ENCODE assay signal across 8 cellular contexts in the genomic region with DNA sequence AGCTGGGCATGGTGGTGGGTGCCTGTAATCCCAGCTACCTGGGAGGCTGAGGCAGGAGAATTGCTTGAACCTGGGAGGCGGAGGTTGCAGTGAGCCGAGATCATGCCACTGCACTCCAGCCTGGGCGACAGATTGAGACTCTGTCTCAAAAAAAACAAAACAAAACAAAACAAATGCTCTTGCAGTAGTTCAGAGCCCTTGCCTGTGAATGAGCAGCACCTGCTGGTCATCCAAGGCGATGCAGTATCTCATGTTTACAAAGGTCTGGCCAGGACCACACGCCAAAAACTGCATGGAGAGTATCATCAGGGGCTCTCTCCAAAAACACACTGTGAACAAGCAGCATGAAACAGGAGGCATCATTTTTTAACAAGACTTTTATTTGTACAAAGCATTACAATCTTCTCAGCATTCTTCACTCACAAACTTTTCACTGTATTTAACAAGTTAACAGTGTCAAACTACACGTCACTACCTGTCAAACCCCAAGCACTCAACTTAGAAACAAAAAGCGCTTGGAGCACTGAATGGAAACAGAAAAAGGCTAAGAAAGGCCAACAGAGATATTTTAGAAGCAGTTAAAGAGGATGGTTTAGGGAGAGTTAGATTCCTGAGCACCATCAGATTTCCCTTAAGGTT. TPM values are rescaled to one million over a fixed set of nuclear protein-coding genes. Genes with fewer than 3 reads are reported as not detected.
DNase-seq lines count a peak whose midpoint lies in the region; ATAC-seq, FAIRE-seq and TF ChIP-seq lines count a peak whose summit lies in the region.
"Not testable (repeated sequence)": the region's sequence is repeated elsewhere in the genome, so short reads cannot be mapped to it uniquely, and the experiment has no call there.

No MANE protein-coding gene starts in this region.

- dilution Hi-C loops in keratinocyte (cut with MboI; ENCODE audit: extremely low pct_ligation_motif_present, low sequenced_read_pairs) = loop anchor here (10.0 kb wide), 1 partner anchor 62 kb away; a partner anchor contains a TSS

- peak; percentile 70 for TF ChIP-seq RAD21 in Ishikawa (IDR thresholded peaks at IDR 0.05; ENCODE audit: low read depth)

- not testable (repeated sequence) for H3K9me1 ChIP-seq in keratinocyte (ENCODE audit: control insufficient read depth, extremely low read depth, insufficient read depth, low read length)

- POLR2A ChIA-PET in activated CD4-positive, alpha-beta T cell treated with anti-CD3 and anti-CD28 coated beads, Interleukin-2, amount 10 ng/mL, durations not matched to agents 7 days and 5 days (lab: Charles Lee) = interaction anchor here (0.6 kb wide), 1 partner anchor 167 kb away, joined by 3 read pairs; no protein-coding TSS in a partner anchor

- H3K36me3 ChIP-seq in BE2C (peaks cover 28% of the 10 kb centered on the region), keratinocyte (ENCODE audit: control insufficient read depth in 2 of 2, extremely low read depth in 1 of 2, insufficient read depth in 2 of 2, low read length in 2 of 2) (peaks cover 4 to 18% of the 10 kb centered on the region in 2 experiments)

- peak; percentile 83 for TF ChIP-seq CTCF in BE2C (IDR thresholded peaks at IDR 0.05; ENCODE audit: low read depth, low read length)
- TF ChIP-seq CTCF in keratinocyte (optimal IDR thresholded peaks at IDR 0.05 in 1 of 3, IDR thresholded peaks at IDR 0.05 in 1 of 3, conservative IDR thresholded peaks at IDR 0.05 in 1 of 3; ENCODE audit: extremely low read depth in 1 of 3, insufficient read depth in 2 of 3, low read length in 3 of 3) = peak; percentile 82 to 84 (median 83)

- H3K27me3 ChIP-seq in BE2C; keratinocyte (ENCODE audit: control insufficient read depth, extremely low read depth, insufficient read depth, low read length): not testable (repeated sequence)

- H3K79me2 ChIP-seq in keratinocyte (ENCODE audit: control insufficient read depth, insufficient read depth, low read length) = peaks cover 21% of the 10 kb centered on the region

- DNase-seq in BE2C (peak; percentile 73), NOMO-1 (lab: John Stamatoyannopoulos, UW; ENCODE audit: unreplicated experiment in 2 of 2) (peak; percentile 20 to 67), cerebellar cortex (ENCODE audit: low spot score) (peak; percentile 80), keratinocyte (ENCODE audit: low read depth, low spot score) (peak; percentile 35), smooth muscle cell of the brain vasculature (ENCODE audit: low read depth, low spot score) (peak; percentile 52)
- peak; percentile 76 for DNase-seq in activated CD4-positive, alpha-beta T cell treated with anti-CD3 and anti-CD28 coated beads, Interleukin-2, amount 10 ng/mL, durations not matched to agents 7 days and 5 days

- H3K4me2 ChIP-seq in keratinocyte (ENCODE audit: control insufficient read depth, extremely low read depth, insufficient read depth, low read depth, low read length) = not testable (repeated sequence)

- H2AFZ ChIP-seq in keratinocyte (ENCODE audit: control insufficient read depth, low read length) = not testable (repeated sequence)

- not testable (repeated sequence) for H3K9me3 Mint-ChIP-seq in activated CD4-positive, alpha-beta T cell treated with anti-CD3 and anti-CD28 coated beads, Interleukin-2, amount 10 ng/mL, durations not matched to agents 7 days and 5 days

- not testable (repeated sequence) for H3K4me3 Mint-ChIP-seq in activated CD4-positive, alpha-beta T cell treated with anti-CD3 and anti-CD28 coated beads, Interleukin-2, amount 10 ng/mL, durations not matched to agents 7 days and 5 days

- H3K27ac Mint-ChIP-seq in activated CD4-positive, alpha-beta T cell treated with anti-CD3 and anti-CD28 coated beads, Interleukin-2, amount 10 ng/mL, durations not matched to agents 7 days and 5 days = peak overlapping the region; percentile 85

- not testable (repeated sequence) for H4K20me1 ChIP-seq in keratinocyte (ENCODE audit: control insufficient read depth, extremely low read depth, insufficient read depth, low read length)

- H3K36me3 Mint-ChIP-seq in activated CD4-positive, alpha-beta T cell treated with anti-CD3 and anti-CD28 coated beads, Interleukin-2, amount 10 ng/mL, durations not matched to agents 7 days and 5 days (ENCODE audit: low read depth) = peaks cover 31% of the 10 kb centered on the region

- H3K27me3 Mint-ChIP-seq in activated CD4-positive, alpha-beta T cell treated with anti-CD3 and anti-CD28 coated beads, Interleukin-2, amount 10 ng/mL, durations not matched to agents 7 days and 5 days = not testable (repeated sequence)

- not testable (repeated sequence) for TF ChIP-seq EP300 in Ishikawa (IDR thresholded peaks at IDR 0.05; ENCODE audit: borderline replicate concordance)

- FAIRE-seq in keratinocyte (lab: Jason Lieb, UNC) = not testable (repeated sequence)

- not testable (repeated sequence) for H3K4me1 ChIP-seq in BE2C; keratinocyte (ENCODE audit: control insufficient read depth, extremely low read depth, insufficient read depth, low read length)

- H3K27ac ChIP-seq in keratinocyte (ENCODE audit: control insufficient read depth, insufficient read depth, low read length) = not testable (repeated sequence)

- ATAC-seq in GM18909 (IDR thresholded peaks at IDR 0.05; ENCODE audit: poor library complexity, unreplicated experiment) = peak; percentile 33

- H3K4me3 ChIP-seq in BE2C (ENCODE audit: low read depth, low read length); keratinocyte (ENCODE audit: control insufficient read depth in 2 of 3, extremely low read depth in 1 of 3, insufficient read depth in 2 of 3, low read depth in 1 of 3, low read length in 3 of 3): not testable (repeated sequence)

- H3K9ac ChIP-seq in keratinocyte (ENCODE audit: control insufficient read depth, extremely low read depth, insufficient read depth, low read length) = not testable (repeated sequence)

- H3K4me1 Mint-ChIP-seq in activated CD4-positive, alpha-beta T cell treated with anti-CD3 and anti-CD28 coated beads, Interleukin-2, amount 10 ng/mL, durations not matched to agents 7 days and 5 days = peaks cover 40% of the 10 kb centered on the region

- CTCF ChIA-PET in activated CD4-positive, alpha-beta T cell treated with anti-CD3 and anti-CD28 coated beads, Interleukin-2, amount 10 ng/mL, durations not matched to agents 7 days and 5 days (lab: Charles Lee) = interaction anchor here (1.0 to 2.0 kb wide), 5 partner anchors 67 to 132 kb away, joined by 3 to 11 read pairs (median 3); a partner anchor contains a TSS

- not testable (repeated sequence) for H3K9me3 ChIP-seq in BE2C; keratinocyte (ENCODE audit: control insufficient read depth, low read depth, low read length)

RNA-seq across cellular contexts. Expression of a gene that starts 3.5 kb away (rescaled TPM):
- polyA plus RNA-seq in BE2C (2012; ENCODE audit: insufficient read depth, insufficient read length, low read depth) = 154 TPM
- total RNA-seq in activated CD4-positive, alpha-beta T cell treated with anti-CD3 and anti-CD28 coated beads, Interleukin-2, amount 10 ng/mL, durations not matched to agents 7 days and 5 days = 10 to 100 TPM; 66.6 to 73.1 TPM
- polyA plus RNA-seq in keratinocyte = 52.0 to 77.2 TPM (median 69.0 TPM) in 3 replicates
- polyA plus RNA-seq in keratinocyte (2011; ENCODE audit: low read depth) = 40.8 TPM
- polyA plus RNA-seq in keratinocyte (2011; cell fraction: cytosol; rRNA removed) = 48.1 and 84.8 TPM in 2 replicates
- 24.1 and 32.3 TPM in 2 replicates for polyA plus RNA-seq in keratinocyte (2011; cell fraction: nucleus; rRNA removed)
- polyA plus RNA-seq in keratinocyte (2012; ENCODE audit: low replicate concordance) = 28.4 and 49.3 TPM in 2 replicates
- polyA minus RNA-seq in keratinocyte = 18.0 to 43.8 TPM (median 31.2 TPM) in 3 replicates
- polyA minus RNA-seq in keratinocyte (2011; cell fraction: cytosol; rRNA and poly(A)+ RNA removed) = 23.8 TPM
- 5.3 and 10.2 TPM in 2 replicates for polyA minus RNA-seq in keratinocyte (2011; cell fraction: nucleus; rRNA and poly(A)+ RNA removed)

RNA-seq across cellular contexts. Expression of a gene that starts 3.6 kb away (rescaled TPM):
- 3.3 TPM for polyA plus RNA-seq in BE2C (2012; ENCODE audit: insufficient read depth, insufficient read length, low read depth)
- under 1 TPM; 0.37 to 0.54 TPM for total RNA-seq in activated CD4-positive, alpha-beta T cell treated with anti-CD3 and anti-CD28 coated beads, Interleukin-2, amount 10 ng/mL, durations not matched to agents 7 days and 5 days
- polyA plus RNA-seq in keratinocyte = 0.75 to 0.91 TPM (median 0.89 TPM) in 3 replicates
- 0.92 TPM for polyA plus RNA-seq in keratinocyte (2011; ENCODE audit: low read depth)
- 0.91 and 1.1 TPM in 2 replicates for polyA plus RNA-seq in keratinocyte (2011; cell fraction: cytosol; rRNA removed)
- polyA plus RNA-seq in keratinocyte (2011; cell fraction: nucleus; rRNA removed) = 0.51 and 1.0 TPM in 2 replicates
- polyA plus RNA-seq in keratinocyte (2012; ENCODE audit: low replicate concordance) = 0.30 and 0.34 TPM in 2 replicates
- 0.49 to 2.2 TPM in 2 of 3 replicates, not detected in the other for polyA minus RNA-seq in keratinocyte
- not detected for polyA minus RNA-seq in keratinocyte (2011; cell fraction: cytosol; rRNA and poly(A)+ RNA removed)
- polyA minus RNA-seq in keratinocyte (2011; cell fraction: nucleus; rRNA and poly(A)+ RNA removed) = 0.53 and 0.54 TPM in 2 replicates

RNA-seq across cellular contexts. Expression of a gene that starts 5.9 kb away (rescaled TPM):
- 23.6 TPM for polyA plus RNA-seq in BE2C (2012; ENCODE audit: insufficient read depth, insufficient read length, low read depth)
- total RNA-seq in activated CD4-positive, alpha-beta T cell treated with anti-CD3 and anti-CD28 coated beads, Interleukin-2, amount 10 ng/mL, durations not matched to agents 7 days and 5 days = 10 to 100 TPM; 37.5 to 40.6 TPM
- polyA plus RNA-seq in keratinocyte = 6.7 to 9.3 TPM (median 9.0 TPM) in 3 replicates
- polyA plus RNA-seq in keratinocyte (2011; ENCODE audit: low read depth) = 1.9 TPM
- polyA plus RNA-seq in keratinocyte (2011; cell fraction: cytosol; rRNA removed) = 4.6 and 6.5 TPM in 2 replicates
- 10.9 and 11.2 TPM in 2 replicates for polyA plus RNA-seq in keratinocyte (2011; cell fraction: nucleus; rRNA removed)
- 5.8 and 14.0 TPM in 2 replicates for polyA plus RNA-seq in keratinocyte (2012; ENCODE audit: low replicate concordance)
- polyA minus RNA-seq in keratinocyte = 5.0 to 17.5 TPM (median 7.0 TPM) in 3 replicates
- 6.7 TPM for polyA minus RNA-seq in keratinocyte (2011; cell fraction: cytosol; rRNA and poly(A)+ RNA removed)
- polyA minus RNA-seq in keratinocyte (2011; cell fraction: nucleus; rRNA and poly(A)+ RNA removed) = 3.8 and 6.4 TPM in 2 replicates

RNA-seq across cellular contexts. Expression of a gene that starts 30.2 kb away (rescaled TPM):
- polyA plus RNA-seq in BE2C (2012; ENCODE audit: insufficient read depth, insufficient read length, low read depth) = 10.7 TPM
- total RNA-seq in activated CD4-positive, alpha-beta T cell treated with anti-CD3 and anti-CD28 coated beads, Interleukin-2, amount 10 ng/mL, durations not matched to agents 7 days and 5 days = 10 to 100 TPM; 16.2 to 20.2 TPM
- 14.7 to 27.9 TPM (median 16.5 TPM) in 3 replicates for polyA plus RNA-seq in keratinocyte
- polyA plus RNA-seq in keratinocyte (2011; ENCODE audit: low read depth) = 6.4 TPM
- 10.2 and 15.2 TPM in 2 replicates for polyA plus RNA-seq in keratinocyte (2011; cell fraction: cytosol; rRNA removed)
- polyA plus RNA-seq in keratinocyte (2011; cell fraction: nucleus; rRNA removed) = 29.1 and 33.1 TPM in 2 replicates
- 11.4 and 17.5 TPM in 2 replicates for polyA plus RNA-seq in keratinocyte (2012; ENCODE audit: low replicate concordance)
- 9.8 to 17.6 TPM (median 16.6 TPM) in 3 replicates for polyA minus RNA-seq in keratinocyte
- polyA minus RNA-seq in keratinocyte (2011; cell fraction: cytosol; rRNA and poly(A)+ RNA removed) = 14.8 TPM
- 10.6 and 16.1 TPM in 2 replicates for polyA minus RNA-seq in keratinocyte (2011; cell fraction: nucleus; rRNA and poly(A)+ RNA removed)

RNA-seq across cellular contexts. Expression of a gene that starts 56.5 kb away (rescaled TPM):
- polyA plus RNA-seq in BE2C (2012; ENCODE audit: insufficient read depth, insufficient read length, low read depth) = 103 TPM
- total RNA-seq in activated CD4-positive, alpha-beta T cell treated with anti-CD3 and anti-CD28 coated beads, Interleukin-2, amount 10 ng/mL, durations not matched to agents 7 days and 5 days = 10 to 100 TPM; 41.5 to 41.6 TPM
- 19.6 to 23.9 TPM (median 19.6 TPM) in 3 replicates for polyA plus RNA-seq in keratinocyte
- 16.7 TPM for polyA plus RNA-seq in keratinocyte (2011; ENCODE audit: low read depth)
- polyA plus RNA-seq in keratinocyte (2011; cell fraction: cytosol; rRNA removed) = 12.9 and 19.5 TPM in 2 replicates
- 20.7 and 26.2 TPM in 2 replicates for polyA plus RNA-seq in keratinocyte (2011; cell fraction: nucleus; rRNA removed)
- polyA plus RNA-seq in keratinocyte (2012; ENCODE audit: low replicate concordance) = 16.0 and 19.9 TPM in 2 replicates
- polyA minus RNA-seq in keratinocyte = 12.3 to 21.4 TPM (median 12.4 TPM) in 3 replicates
- polyA minus RNA-seq in keratinocyte (2011; cell fraction: cytosol; rRNA and poly(A)+ RNA removed) = 16.7 TPM
- 10.0 and 12.7 TPM in 2 replicates for polyA minus RNA-seq in keratinocyte (2011; cell fraction: nucleus; rRNA and poly(A)+ RNA removed)
